ENCODE assay signal across 21 cellular contexts in the genomic region with DNA sequence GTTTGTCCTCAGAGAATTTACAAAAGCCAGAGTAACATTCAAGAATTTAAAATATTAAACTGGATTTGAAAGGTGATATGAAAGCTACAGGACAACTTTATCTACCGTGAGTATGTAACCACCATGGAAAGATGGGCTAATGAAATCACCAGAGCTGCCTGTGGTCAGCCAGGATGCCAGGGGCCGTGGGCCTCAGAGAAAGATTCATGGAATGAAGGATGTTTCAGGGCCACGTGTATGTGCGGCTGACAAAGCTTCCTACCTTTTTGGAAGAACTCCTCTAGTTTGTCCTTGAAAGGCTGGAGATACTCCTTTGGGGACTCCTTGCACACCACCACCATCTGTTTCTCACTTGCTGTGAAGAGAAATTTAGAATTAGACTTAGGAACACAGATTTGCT.
DNase-seq lines count a peak whose midpoint lies in the region; ATAC-seq and TF ChIP-seq lines count a peak whose summit lies in the region.
"Had no signal": no experiment of that assay in that cellular context is flagged by ENCODE, and none has a peak within 500 bp of the region (broad histone marks: within the 10 kb centered on the region; RNA-seq: fewer than 3 reads in every experiment).

No MANE protein-coding gene starts in this region.

- peak overlapping the region; percentile 7 to 95 for H2BK12ac ChIP-seq in mesenchymal stem cell (ENCODE audit: low read length in 2 of 2)

- peak overlapping the region; percentile 100 for H2BK5ac ChIP-seq in IMR-90 (ENCODE audit: low read depth, low read length, poor library complexity, severe bottlenecking)
- peak overlapping the region; percentile 75 for H2BK5ac ChIP-seq in mesenchymal stem cell (ENCODE audit: low read depth, low read length, poor library complexity, severe bottlenecking)

- BruUV-seq in IMR-90 (replicated peaks; lab: Mats Ljungman, UMichigan) = no TSS peak

- peak overlapping the region; percentile 96 for H3K56ac ChIP-seq in IMR-90 (ENCODE audit: extremely low read depth, insufficient read depth, low read length)

- H2BK120ac ChIP-seq in IMR-90 (ENCODE audit: low read depth, low read length) (peak overlapping the region; percentile 99), mesenchymal stem cell (ENCODE audit: low read depth, low read length) (peak overlapping the region; percentile 11)

- H3K4me1 ChIP-seq in IMR-90 (ENCODE audit: control insufficient read depth, insufficient read depth, low read length) = peaks cover 24% of the 10 kb centered on the region
- H3K4me1 ChIP-seq in mesenchymal stem cell (ENCODE audit: control insufficient read depth, insufficient read depth, low read depth, low read length) = peaks cover 6% of the 10 kb centered on the region
- peaks cover 0 to 11% (median 2%) of the 10 kb centered on the region in 4 donors for H3K4me1 ChIP-seq in transverse colon
- H3K4me1 ChIP-seq: right lobe of liver had no signal

- no peak for TF ChIP-seq RAD21 in IMR-90 (IDR thresholded peaks at IDR 0.05; ENCODE audit: low read length)

- CTCF ChIA-PET in IMR-90 (lab: Yijun Ruan, JAX) = no interaction called here

- H3K79me1 ChIP-seq in IMR-90 (ENCODE audit: low read depth in 1 of 2, low read length in 2 of 2) (peaks cover 19 to 62% of the 10 kb centered on the region in 2 experiments), mesenchymal stem cell (replicated peaks; ENCODE audit: low read length, poor library complexity, severe bottlenecking) (no peaks in the 10 kb centered on the region)

- peak overlapping the region; percentile 94 for H2BK15ac ChIP-seq in IMR-90 (ENCODE audit: low read depth, low read length)
- H2BK15ac ChIP-seq in mesenchymal stem cell (ENCODE audit: low read depth, poor library complexity, severe bottlenecking) = peak overlapping the region; percentile 44

- WGBS in IMR-90 (ENCODE audit: extremely low coverage in 2 of 2, insufficient read length in 1 of 2), 2 experiments = 0% methylated on average over 1 of the region's 4 CpGs; no CpG with 5 or more reads in 1 of the 2 experiments
- WGBS in mesenchymal stem cell = 43% methylated on average over 4 of the region's 4 CpGs
- 88 to 92% methylated on average over 4 of the region's 4 CpGs for WGBS in transverse colon (ENCODE audit: low coverage in 1 of 2), 2 donors

- DNase-seq in A172 (ENCODE audit: low spot score) (peak; percentile 47), IMR-90 (peak; percentile 81), astrocyte of the hippocampus (ENCODE audit: low read depth, low spot score) (peak; percentile 82), mesenchymal stem cell (peak; percentile 61), NCI-H1092 (lab: John Stamatoyannopoulos, UW) (no peak), transverse colon (no peak), midbrain (lab: John Stamatoyannopoulos, UW) (no peak)
- no peak for DNase-seq in activated CD4-positive, alpha-beta T cell treated with anti-CD3 and anti-CD28 coated beads for 48 hours
- DNase-seq: activated CD4-positive, alpha-beta T cell treated with anti-CD3 and anti-CD28 coated beads, Interleukin-2, amount 50 U/mL, for 4 hours; activated naive CD8-positive, alpha-beta T cell treated with anti-CD3 and anti-CD28 coated beads for 36 hours; activated T-cell treated with anti-CD3 and anti-CD28 coated beads, Interleukin-2, amount 50 U/mL, for 48 hours; CD4-positive, alpha-beta memory T cell; glutamatergic neuron; H7; immature natural killer cell; NCI-H1048; NCI-H2227 treated with DMSO at 0.1 percent for 48 hours; right lobe of liver; SIG-M5; stimulated activated CD4-positive, alpha-beta T cell treated with anti-CD3 and anti-CD28 coated beads, Interleukin-4, amount 100 ng/mL, for 24 hours had no signal

- no peak for ATAC-seq in IMR-90 (ENCODE audit: low read depth)

- H3K18ac ChIP-seq in IMR-90 (ENCODE audit: low read depth, low read length) (peak overlapping the region; percentile 97), mesenchymal stem cell (ENCODE audit: low read depth in 1 of 2, low read length in 2 of 2) (peak overlapping the region; percentile 16 to 93)

- H3K9ac ChIP-seq in IMR-90 (ENCODE audit: low read depth, low read length) (peak overlapping the region; percentile 59; the same call in 1 of the 2 replicates), mesenchymal stem cell (ENCODE audit: low read length) (peak overlapping the region; percentile 67)

- H3K23ac ChIP-seq in IMR-90 (ENCODE audit: low read depth, low read length) = peak overlapping the region; percentile 97
- H3K23ac ChIP-seq in mesenchymal stem cell (ENCODE audit: low read length in 2 of 2) = no peak overlapping the region

- peak overlapping the region; percentile 95 for H4K5ac ChIP-seq in IMR-90 (ENCODE audit: low read depth, low read length)

- H3K4ac ChIP-seq in IMR-90 (ENCODE audit: low read depth, low read length) (peak overlapping the region; percentile 99), mesenchymal stem cell (ENCODE audit: low read depth in 1 of 2, low read length in 2 of 2) (peak overlapping the region in 1 of 2 experiments; percentile 86)

- H2AFZ ChIP-seq in IMR-90 (replicated peaks; ENCODE audit: low read length, poor library complexity) (no peak overlapping the region), mesenchymal stem cell (ENCODE audit: low read depth, low read length) (no peak overlapping the region)

- in situ Hi-C loops in IMR-90 (cut with MboI; ENCODE audit: low sequenced_read_pairs) (no loop called here), transverse colon (cut with MboI; ENCODE audit: low pct_ligation_motif_present in 1 of 4, low pct_unique_long_range_greater_than_20kb in 1 of 4, low sequenced_read_pairs in 3 of 4) (no loop called here)

- no peak overlapping the region for H3K4me2 ChIP-seq in IMR-90 (ENCODE audit: low read depth, low read length)
- H3K4me2 ChIP-seq in mesenchymal stem cell (ENCODE audit: low read length, poor library complexity, severe bottlenecking) = no peak overlapping the region

- TF ChIP-seq POLR2A in IMR-90 (IDR thresholded peaks at IDR 0.05; ENCODE audit: low read depth, low read length) (no peak), transverse colon (IDR thresholded peaks at IDR 0.05) (no peak)

- dilution Hi-C loops in IMR-90 (cut with HindIII; ENCODE audit: low sequenced_read_pairs, unreplicated experiment) = no loop called here

- H3K27me3 ChIP-seq in IMR-90 (ENCODE audit: control insufficient read depth, insufficient read depth, low read length) (no peaks in the 10 kb centered on the region), mesenchymal stem cell (ENCODE audit: control insufficient read depth in 1 of 2, insufficient read depth in 1 of 2, low read length in 2 of 2) (no peaks in the 10 kb centered on the region), transverse colon (no peaks in the 10 kb centered on the region)
- H3K27me3 ChIP-seq: right lobe of liver, tibial nerve had no signal

- no peaks in the 10 kb centered on the region for H4K20me1 ChIP-seq in IMR-90 (ENCODE audit: insufficient read depth, low read length)

- H3K27ac ChIP-seq in IMR-90 (ENCODE audit: insufficient read depth, low read length) = peak overlapping the region; percentile 94
- H3K27ac ChIP-seq in mesenchymal stem cell (ENCODE audit: low read length, poor library complexity, severe bottlenecking) = peak overlapping the region; percentile 99
- H3K27ac ChIP-seq in transverse colon = no peak overlapping the region
- H3K27ac ChIP-seq: right lobe of liver had no signal

- H3K4me3 ChIP-seq in IMR-90 (ENCODE audit: insufficient read depth, low read depth, low read length) (no peak overlapping the region), mesenchymal stem cell (ENCODE audit: insufficient read depth in 1 of 2, low read depth in 1 of 2, low read length in 2 of 2) (no peak overlapping the region), transverse colon (no peak overlapping the region)
- H3K4me3 ChIP-seq: right lobe of liver, tibial nerve had no signal

- TF ChIP-seq CTCF in IMR-90 (conservative IDR thresholded peaks at IDR 0.05; ENCODE audit: low read depth, low read length) (no peak), transverse colon (IDR thresholded peaks at IDR 0.05) (no peak)

- H3K14ac ChIP-seq in IMR-90 (replicated peaks; ENCODE audit: low read depth, low read length) (peak overlapping the region; percentile 99), mesenchymal stem cell (ENCODE audit: low read length in 2 of 2) (no peak overlapping the region)

- POLR2A ChIA-PET in IMR-90 (lab: Charles Lee; ENCODE audit: unreplicated experiment) = interaction anchor here (1.3 kb wide), 1 partner anchor 13 kb away, joined by 4 read pairs; no protein-coding TSS in a partner anchor

- TF ChIP-seq EP300 in transverse colon (IDR thresholded peaks at IDR 0.05; ENCODE audit: low read depth) = no peak

- H4K8ac ChIP-seq in IMR-90 (ENCODE audit: low read depth in 2 of 2, low read length in 2 of 2) (peak overlapping the region; percentile 87 to 99), mesenchymal stem cell (ENCODE audit: low read length) (peak overlapping the region; percentile 45)

- peak overlapping the region; percentile 97 for H2AK5ac ChIP-seq in IMR-90 (ENCODE audit: low read depth, low read length)
- H2AK5ac ChIP-seq in mesenchymal stem cell (ENCODE audit: low read length, severe bottlenecking) = peak overlapping the region; percentile 100

- intact Hi-C loops in IMR-90 (cut with micrococcal nuclease) = loop anchor here (1.0 to 5.0 kb wide), 2 partner anchors 14 to 189 kb away; no protein-coding TSS in a partner anchor
- intact Hi-C loops in transverse colon (cut with DNase I; ENCODE audit: low total_unique reads) = no loop called here

- H2AK9ac ChIP-seq in IMR-90 (replicated peaks; ENCODE audit: low read depth, low read length, poor library complexity) = no peak overlapping the region

- no peaks in the 10 kb centered on the region for H3K9me3 ChIP-seq in IMR-90 (ENCODE audit: control insufficient read depth, insufficient read depth, low read length)
- no peaks in the 10 kb centered on the region for H3K9me3 ChIP-seq in mesenchymal stem cell (ENCODE audit: control insufficient read depth, low read length)
- no peaks in the 10 kb centered on the region for H3K9me3 ChIP-seq in transverse colon
- H3K9me3 ChIP-seq: right lobe of liver, tibial nerve had no signal

- peak overlapping the region; percentile 99 for H4K91ac ChIP-seq in IMR-90 (ENCODE audit: insufficient read depth, low read depth, low read length)
- H4K91ac ChIP-seq in mesenchymal stem cell (ENCODE audit: low read length) = peak overlapping the region; percentile 9

- peaks cover 14% of the 10 kb centered on the region for H3K9me1 ChIP-seq in IMR-90 (ENCODE audit: insufficient read depth, low read length)

- H3K36me3 ChIP-seq in IMR-90 (ENCODE audit: control insufficient read depth, insufficient read depth, low read length) (0 out of 2 replicates have a peak, but pooled peaks cover 3% of the 10 kb centered on the region), mesenchymal stem cell (ENCODE audit: control insufficient read depth in 1 of 2, insufficient read depth in 2 of 2, low read depth in 1 of 2, low read length in 2 of 2) (no peaks in the 10 kb centered on the region), transverse colon (no peaks in the 10 kb centered on the region)
- H3K36me3 ChIP-seq: right lobe of liver, tibial nerve had no signal

- peak overlapping the region; percentile 99 for H2BK20ac ChIP-seq in IMR-90 (ENCODE audit: low read depth, low read length)

TF ChIP-seq in IMR-90, 13 proteins besides CTCF, POLR2A, EP300 and RAD21:
- peak; percentile 25; the same call in 1 of the 2 replicates for TF ChIP-seq BHLHE40 (IDR thresholded peaks at IDR 0.05; ENCODE audit: low read depth, low read length)
- no peak for TF ChIP-seq MXI1 (IDR thresholded peaks at IDR 0.05; ENCODE audit: borderline replicate concordance, low read depth, low read length)
TF ChIP-seq in IMR-90: peak in this region for 1.

Comparison
In these comparisons a context has a peak if more than half of its experiments do, and no peak if none do; other contexts are left out.
1. DNase-seq: peak in A172 (single experiment), IMR-90 (single experiment), astrocyte of the hippocampus (single experiment) and mesenchymal stem cell (single experiment); none in NCI-H1092 (single experiment), activated CD4-positive, alpha-beta T cell treated with anti-CD3 and anti-CD28 coated beads for 48 hours (single experiment), transverse colon (single experiment) and midbrain (single experiment).
2. H3K27ac ChIP-seq: peak in IMR-90 (single experiment) and mesenchymal stem cell (single experiment); none in transverse colon (0 of 4).